ENCODE assay signal across 14 cellular contexts in the genomic region with DNA sequence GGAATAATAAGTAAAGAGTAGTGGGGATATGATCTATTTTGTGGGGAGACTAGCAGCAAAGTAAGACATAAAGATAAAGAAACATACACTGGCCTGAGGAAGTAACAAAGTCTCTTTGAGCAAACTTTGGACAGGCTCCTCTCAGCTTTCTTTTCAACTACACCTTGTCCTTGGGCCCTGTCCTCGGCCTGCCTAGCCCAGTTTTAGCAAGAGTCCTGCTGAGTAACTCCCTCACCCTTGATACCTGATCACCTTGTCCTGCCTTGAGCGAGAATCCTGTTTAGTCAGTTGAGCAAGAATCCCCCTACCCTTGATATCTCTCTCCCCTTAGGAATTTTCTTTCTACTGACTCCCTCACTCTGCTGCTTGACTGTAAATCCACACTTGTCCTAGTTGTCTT. TPM values are rescaled to one million over a fixed set of nuclear protein-coding genes. Genes with fewer than 3 reads are reported as not detected.
DNase-seq lines count a peak whose midpoint lies in the region; ATAC-seq and TF ChIP-seq lines count a peak whose summit lies in the region.
"Had no signal": no experiment of that assay in that cellular context is flagged by ENCODE, and none has a peak within 500 bp of the region (broad histone marks: within the 10 kb centered on the region; RNA-seq: fewer than 3 reads in every experiment).

No MANE protein-coding gene starts in this region.

- no peak for TF ChIP-seq CTCF in Panc1 (IDR thresholded peaks at IDR 0.05)
- no peak for TF ChIP-seq CTCF in hepatocyte (IDR thresholded peaks at IDR 0.05; ENCODE audit: poor library complexity)
- TF ChIP-seq CTCF in sigmoid colon (IDR thresholded peaks at IDR 0.05) = no peak

- H3K9me3 ChIP-seq in Panc1 (ENCODE audit: control insufficient read depth, insufficient read depth, low read depth, low read length) (no peaks in the 10 kb centered on the region), hepatocyte (ENCODE audit: low read depth) (no peaks in the 10 kb centered on the region), sigmoid colon (no peaks in the 10 kb centered on the region)
- H3K9me3 ChIP-seq: tibial nerve had no signal

- peaks cover 2% of the 10 kb centered on the region for H3K36me3 Mint-ChIP-seq in T-helper 2 cell treated with Interferon-gamma antibody and Interleukin-4, amounts not matched to agents 5 μg/mL and 100 μg/mL, for 36 hours (ENCODE audit: low read depth)

- H3K27ac ChIP-seq in Panc1 (ENCODE audit: low read length) = no peak overlapping the region
- H3K27ac ChIP-seq in hepatocyte = peak overlapping the region; percentile 97
- H3K27ac ChIP-seq in sigmoid colon = peak overlapping the region; percentile 84 to 91 (median 88)

- no peaks in the 10 kb centered on the region for H3K9me3 Mint-ChIP-seq in T-helper 2 cell treated with Interferon-gamma antibody and Interleukin-4, amounts not matched to agents 5 μg/mL and 100 μg/mL, for 36 hours

- no peak for TF ChIP-seq EP300 in sigmoid colon (IDR thresholded peaks at IDR 0.05)

- no peak overlapping the region for H2AFZ ChIP-seq in hepatocyte

- no peak for DNase-seq in T-helper 2 cell treated with Interferon-gamma antibody and Interleukin-4, amounts not matched to agents 5 μg/mL and 100 μg/mL, for 36 hours (ENCODE audit: low spot score)
- DNase-seq in T-helper 2 cell (no peak), Panc1 (ENCODE audit: low read depth, low spot score) (no peak), hepatocyte (ENCODE audit: low spot score) (no peak), sigmoid colon (no peak), hippocampal formation (lab: John Stamatoyannopoulos, UW) (no peak)
- DNase-seq: 8988T, activated gamma-delta T cell treated with Interleukin-2 at 50 U/mL for 16 hours, NCI-H1417, NCI-H526 treated with DMSO at 0.1 percent for 48 hours, SIG-M5 had no signal

- H3K79me2 ChIP-seq in hepatocyte = no peaks in the 10 kb centered on the region

- H3K27ac Mint-ChIP-seq in T-helper 2 cell treated with Interferon-gamma antibody and Interleukin-4, amounts not matched to agents 5 μg/mL and 100 μg/mL, for 36 hours = peak overlapping the region; percentile 20

- in situ Hi-C loops in Panc1 (cut with HindIII; ENCODE audit: low pct_unique_long_range_greater_than_20kb, low sequenced_read_pairs) = no loop called here

- H3K36me3 ChIP-seq in Panc1 (ENCODE audit: control insufficient read depth, insufficient read depth, low read length) (peaks cover 2% of the 10 kb centered on the region; the same call in 1 of the 2 replicates), hepatocyte (replicated peaks; ENCODE audit: insufficient read depth, low read depth) (no peaks in the 10 kb centered on the region), sigmoid colon (peaks cover 0 to 8% (median 0%) of the 10 kb centered on the region in 4 donors)

- CTCF ChIA-PET in Panc1 (lab: Charles Lee) = no interaction called here

- ATAC-seq in Panc1 = no peak
- ATAC-seq in HG03378 (IDR thresholded peaks at IDR 0.05; ENCODE audit: unreplicated experiment) = no peak
- ATAC-seq in GM21619 (IDR thresholded peaks at IDR 0.05; ENCODE audit: unreplicated experiment) = no peak

- TSS peak; percentile 64 for BruUV-seq in Panc1 (replicated peaks; lab: Mats Ljungman, UMichigan)

- H4K20me1 ChIP-seq in hepatocyte (ENCODE audit: insufficient read depth, poor library complexity, severe bottlenecking) = no peaks in the 10 kb centered on the region

- no peak overlapping the region for H3K4me3 ChIP-seq in Panc1 (ENCODE audit: low read depth in 2 of 2, low read length in 2 of 2)
- no peak overlapping the region for H3K4me3 ChIP-seq in hepatocyte
- H3K4me3 ChIP-seq in sigmoid colon = peak overlapping the region in 1 of 4 donors; percentile 62

- no peaks in the 10 kb centered on the region for H3K27me3 Mint-ChIP-seq in T-helper 2 cell treated with Interferon-gamma antibody and Interleukin-4, amounts not matched to agents 5 μg/mL and 100 μg/mL, for 36 hours (ENCODE audit: low read depth)

- H3K4me1 ChIP-seq in Panc1 (ENCODE audit: control insufficient read depth, insufficient read depth, low read length) (peaks cover 13% of the 10 kb centered on the region), hepatocyte (ENCODE audit: insufficient read depth) (peaks cover 11% of the 10 kb centered on the region), sigmoid colon (peaks cover 0 to 40% (median 13%) of the 10 kb centered on the region in 4 donors)

- no peaks in the 10 kb centered on the region for H3K27me3 ChIP-seq in Panc1 (ENCODE audit: control insufficient read depth, insufficient read depth, low read length)
- H3K27me3 ChIP-seq in hepatocyte = no peaks in the 10 kb centered on the region
- no peaks in the 10 kb centered on the region for H3K27me3 ChIP-seq in sigmoid colon

- H3K4me1 Mint-ChIP-seq in T-helper 2 cell treated with Interferon-gamma antibody and Interleukin-4, amounts not matched to agents 5 μg/mL and 100 μg/mL, for 36 hours (ENCODE audit: low read depth) = peaks cover 23% of the 10 kb centered on the region

- intact Hi-C loops in Panc1 (cut with micrococcal nuclease; ENCODE audit: unreplicated experiment) (loop anchor here (10.0 kb wide), 1 partner anchor 175 kb away; no protein-coding TSS in a partner anchor), sigmoid colon (cut with DNase I) (loop anchor here (5.0 to 10.0 kb wide), 6 partner anchors 68 to 1938 kb away; a partner anchor contains a TSS)

- H3K4me2 ChIP-seq in hepatocyte = peak overlapping the region; percentile 78

- WGBS in hepatocyte (ENCODE audit: low lambda C conversion rate, missing lambda C conversion rate) = 40% methylated on average over 2 of the region's 2 CpGs
- 47 to 86% methylated on average over 2 of the region's 2 CpGs for WGBS in sigmoid colon, 2 donors

- no peaks in the 10 kb centered on the region for H3K9me2 ChIP-seq in hepatocyte (replicated peaks; ENCODE audit: insufficient read depth)

- peak overlapping the region; percentile 12 for H3K4me3 Mint-ChIP-seq in T-helper 2 cell treated with Interferon-gamma antibody and Interleukin-4, amounts not matched to agents 5 μg/mL and 100 μg/mL, for 36 hours

- no peak for TF ChIP-seq POLR2A in sigmoid colon (IDR thresholded peaks at IDR 0.05)

- POLR2A ChIA-PET in Panc1 (lab: Charles Lee) = no interaction called here

RNA-seq across cellular contexts. Expression of a gene that starts 11.5 kb away (rescaled TPM):
- total RNA-seq in Panc1 (2021; ENCODE audit: unreplicated experiment) (91.5 TPM), hepatocyte (74.4 and 76.0 TPM in 2 replicates), sigmoid colon (10 to 100 TPM; 38.8 to 51.0 (median 47.2) TPM)
- 85.6 TPM for polyA plus RNA-seq in Panc1 (2012; ENCODE audit: insufficient read length)
- polyA plus RNA-seq in hepatocyte (103 and 112 TPM in 2 replicates), sigmoid colon (10 to 100 TPM; 56.5 to 66.4 (median 64.7) TPM)

RNA-seq across cellular contexts. Expression of a gene that starts 11.8 kb away (rescaled TPM):
- total RNA-seq in Panc1 (2021; ENCODE audit: unreplicated experiment) (115 TPM), hepatocyte (134 and 147 TPM in 2 replicates), sigmoid colon (10 to 100 TPM in 3 of 4 donors, 1 to 10 TPM in 1; 9.7 to 15.3 (median 13.0) TPM)
- polyA plus RNA-seq in Panc1 (2012; ENCODE audit: insufficient read length) = 55.5 TPM
- polyA plus RNA-seq in hepatocyte (86.4 and 96.5 TPM in 2 replicates), sigmoid colon (10 to 100 TPM in 2 of 3 donors, 1 to 10 TPM in 1; 6.0 to 24.0 (median 23.2) TPM)

RNA-seq across cellular contexts. Expression of a gene that starts 28.7 kb away (rescaled TPM):
- total RNA-seq in Panc1 (2021; ENCODE audit: unreplicated experiment) (308 TPM), hepatocyte (2,118 and 2,358 TPM in 2 replicates), sigmoid colon (1,000 to 10,000 TPM in 2 of 4 donors, 100 to 1,000 TPM in 2; 753 to 2,539 (median 1,366) TPM)
- 580 TPM for polyA plus RNA-seq in Panc1 (2012; ENCODE audit: insufficient read length)
- polyA plus RNA-seq in hepatocyte (245 and 263 TPM in 2 replicates), sigmoid colon (1,000 to 10,000 TPM; 1,854 to 3,258 (median 2,959) TPM)

RNA-seq across cellular contexts. Expression of a gene that starts 33.5 kb away (rescaled TPM):
- not detected for total RNA-seq in Panc1 (2021; ENCODE audit: unreplicated experiment)
- polyA plus RNA-seq in Panc1 (2012; ENCODE audit: insufficient read length) = not detected
- 0.70 and 0.96 TPM in 2 replicates for total RNA-seq in hepatocyte
- 0.62 and 1.4 TPM in 2 replicates for polyA plus RNA-seq in hepatocyte
- total RNA-seq in sigmoid colon = 1 to 10 TPM; 4.2 to 8.6 (median 6.1) TPM
- polyA plus RNA-seq in sigmoid colon = 10 to 100 TPM in 1 of 3 donors, 1 to 10 TPM in 2; 4.2 to 23.2 (median 5.4) TPM
